Comparison of ENCODE assay signal across 33 cellular contexts in genomic region chr3:130424837-130425236, GRCh38.
"Had no signal": no experiment of that assay in that cellular context is flagged by ENCODE, and none has a peak within 500 bp of the region (broad histone marks: within the 10 kb centered on the region; RNA-seq: fewer than 3 reads in every experiment).

No MANE protein-coding gene starts in this region.

- H3K9me3 ChIP-seq: ascending aorta had no signal

- ATAC-seq: activated CD4-positive, alpha-beta T cell treated with anti-CD3 and anti-CD28 coated beads for 36 hours; activated CD4-positive, CD25-positive, alpha-beta regulatory T cell treated with anti-CD3 and anti-CD28 coated beads, Interleukin-2, amount 50 U/mL, for 24 hours; activated CD8-positive, alpha-beta T cell treated with anti-CD3 and anti-CD28 coated beads for 36 hours; activated naive CD8-positive, alpha-beta T cell treated with anti-CD3 and anti-CD28 coated beads, Interleukin-2, amount 50 U/mL, for 24 hours; WTC11 had no signal

- H3K36me3 ChIP-seq: ascending aorta, WERI-Rb-1 had no signal

- H3K4me1 ChIP-seq: ascending aorta had no signal

- H3K27ac ChIP-seq: ascending aorta, WERI-Rb-1 had no signal

- H3K9me3 Mint-ChIP-seq: activated CD4-positive, alpha-beta memory T cell treated with anti-CD3 and anti-CD28 coated beads for 36 hours; activated CD8-positive, alpha-beta T cell treated with anti-CD3 and anti-CD28 coated beads for 36 hours; activated naive CD4-positive, alpha-beta T cell treated with anti-CD3 and anti-CD28 coated beads, Interleukin-2, amount 10 ng/mL, durations not matched to agents 7 days and 5 days; activated naive CD4-positive, alpha-beta T cell treated with anti-CD3 and anti-CD28 coated beads, Interleukin-2, amount 50 U/mL, for 24 hours; activated naive CD8-positive, alpha-beta T cell treated with anti-CD3 and anti-CD28 coated beads, Interleukin-2, amount 10 ng/mL, durations not matched to agents 7 days and 5 days; activated naive CD8-positive, alpha-beta T cell treated with anti-CD3 and anti-CD28 coated beads, Interleukin-2, amount 50 U/mL, for 24 hours; activated T-cell treated with anti-CD3 and anti-CD28 coated beads, Interleukin-2, amount 50 U/mL, for 24 hours; activated T-helper 2 cell treated with anti-CD3 and anti-CD28 coated beads, Interferon-gamma antibody, Interleukin-2, Interleukin-4, amounts not matched to agents 10 μg/mL and 5 μg/mL and 100 μg/mL, durations not matched to agents 14 hours and 24 hours and 36 hours; brain; T-helper 1 cell treated with Interleukin-12 subunit alpha and Interleukin-12 subunit beta and Interleukin-4 antibody, amounts not matched to agents 30 μg/mL and 1 μg/mL, for 36 hours; T-helper 2 cell treated with Interferon-gamma antibody and Interleukin-4, amounts not matched to agents 5 μg/mL and 100 μg/mL, for 36 hours; WTC11 had no signal

- DNase-seq: activated CD4-positive, alpha-beta memory T cell treated with anti-CD3 and anti-CD28 coated beads for 36 hours; activated CD4-positive, alpha-beta T cell treated with anti-CD3 and anti-CD28 coated beads for 1 hour; activated CD4-positive, alpha-beta T cell treated with anti-CD3 and anti-CD28 coated beads for 36 hours; activated CD4-positive, alpha-beta T cell treated with anti-CD3 and anti-CD28 coated beads for 48 hours; activated CD4-positive, alpha-beta T cell treated with anti-CD3 and anti-CD28 coated beads, Interleukin-2, amount 50 U/mL, for 1 hour; activated CD4-positive, alpha-beta T cell treated with anti-CD3 and anti-CD28 coated beads, Interleukin-2, amount 50 U/mL, for 4 hours; activated CD4-positive, CD25-positive, alpha-beta regulatory T cell; activated CD8-positive, alpha-beta memory T cell treated with anti-CD3 and anti-CD28 coated beads, Interleukin-2, amount 50 U/mL, for 4 hours; activated CD8-positive, alpha-beta T cell treated with anti-CD3 and anti-CD28 coated beads for 36 hours; activated effector memory CD4-positive, alpha-beta T cell treated with Interleukin-2 at 50 U/mL for 16 hours; activated gamma-delta T cell; activated naive CD4-positive, alpha-beta T cell treated with anti-CD3 and anti-CD28 coated beads, Interleukin-2, amount 10 ng/mL, durations not matched to agents 7 days and 5 days; activated naive CD4-positive, alpha-beta T cell treated with Interleukin-2 at 50 U/mL for 16 hours; activated naive CD8-positive, alpha-beta T cell treated with anti-CD3 and anti-CD28 coated beads, Interleukin-2, amount 10 ng/mL, durations not matched to agents 7 days and 5 days; activated naive CD8-positive, alpha-beta T cell treated with anti-CD3 and anti-CD28 coated beads, Interleukin-2, amount 50 U/mL, for 24 hours; activated T-cell treated with anti-CD3 and anti-CD28 coated beads, Interleukin-2, amount 50 U/mL, for 24 hours; activated T-cell treated with anti-CD3 and anti-CD28 coated beads, Interleukin-2, amount 50 U/mL, for 48 hours; amygdala; anterior cingulate cortex; central memory CD4-positive, alpha-beta T cell; T-helper 1 cell; T-helper 2 cell; T-helper 9 cell; WERI-Rb-1 had no signal

- H3K27me3 Mint-ChIP-seq: activated CD4-positive, alpha-beta memory T cell treated with anti-CD3 and anti-CD28 coated beads for 36 hours; activated naive CD4-positive, alpha-beta T cell treated with anti-CD3 and anti-CD28 coated beads, Interleukin-2, amount 10 ng/mL, durations not matched to agents 7 days and 5 days had no signal

- H3K27ac Mint-ChIP-seq: activated CD4-positive, alpha-beta memory T cell treated with anti-CD3 and anti-CD28 coated beads for 36 hours; activated CD4-positive, alpha-beta T cell treated with anti-CD3 and anti-CD28 coated beads for 36 hours; activated CD8-positive, alpha-beta T cell treated with anti-CD3 and anti-CD28 coated beads for 36 hours; activated naive CD4-positive, alpha-beta T cell treated with anti-CD3 and anti-CD28 coated beads, Interleukin-2, amount 10 ng/mL, durations not matched to agents 7 days and 5 days; activated naive CD4-positive, alpha-beta T cell treated with anti-CD3 and anti-CD28 coated beads, Interleukin-2, amount 50 U/mL, for 24 hours; activated naive CD8-positive, alpha-beta T cell; activated naive CD8-positive, alpha-beta T cell treated with anti-CD3 and anti-CD28 coated beads, Interleukin-2, amount 10 ng/mL, durations not matched to agents 7 days and 5 days; activated naive CD8-positive, alpha-beta T cell treated with anti-CD3 and anti-CD28 coated beads, Interleukin-2, amount 50 U/mL, for 24 hours; activated T-cell treated with anti-CD3 and anti-CD28 coated beads, Interleukin-2, amount 50 U/mL, for 24 hours; activated T-helper 2 cell treated with anti-CD3 and anti-CD28 coated beads, Interferon-gamma antibody, Interleukin-2, Interleukin-4, amounts not matched to agents 10 μg/mL and 5 μg/mL and 100 μg/mL, durations not matched to agents 14 hours and 24 hours and 36 hours; brain; T-helper 1 cell treated with Interleukin-12 subunit alpha and Interleukin-12 subunit beta and Interleukin-4 antibody, amounts not matched to agents 30 μg/mL and 1 μg/mL, for 36 hours; T-helper 2 cell treated with Interferon-gamma antibody and Interleukin-4, amounts not matched to agents 5 μg/mL and 100 μg/mL, for 36 hours; WTC11 had no signal

- H3K36me3 Mint-ChIP-seq: activated CD4-positive, alpha-beta memory T cell treated with anti-CD3 and anti-CD28 coated beads for 36 hours; activated naive CD4-positive, alpha-beta T cell treated with anti-CD3 and anti-CD28 coated beads, Interleukin-2, amount 10 ng/mL, durations not matched to agents 7 days and 5 days; activated naive CD4-positive, alpha-beta T cell treated with anti-CD3 and anti-CD28 coated beads, Interleukin-2, amount 50 U/mL, for 24 hours; activated naive CD8-positive, alpha-beta T cell; activated naive CD8-positive, alpha-beta T cell treated with anti-CD3 and anti-CD28 coated beads, Interleukin-2, amount 10 ng/mL, durations not matched to agents 7 days and 5 days; brain; WTC11 had no signal

- H3K27me3 ChIP-seq: ascending aorta had no signal

- H3K4me1 Mint-ChIP-seq: activated CD4-positive, alpha-beta T cell treated with anti-CD3 and anti-CD28 coated beads for 36 hours; activated naive CD4-positive, alpha-beta T cell treated with anti-CD3 and anti-CD28 coated beads, Interleukin-2, amount 10 ng/mL, durations not matched to agents 7 days and 5 days; activated naive CD4-positive, alpha-beta T cell treated with anti-CD3 and anti-CD28 coated beads, Interleukin-2, amount 50 U/mL, for 24 hours; activated naive CD8-positive, alpha-beta T cell treated with anti-CD3 and anti-CD28 coated beads, Interleukin-2, amount 10 ng/mL, durations not matched to agents 7 days and 5 days; activated naive CD8-positive, alpha-beta T cell treated with anti-CD3 and anti-CD28 coated beads, Interleukin-2, amount 50 U/mL, for 24 hours; brain had no signal

- H3K4me3 Mint-ChIP-seq: activated CD4-positive, alpha-beta memory T cell treated with anti-CD3 and anti-CD28 coated beads for 36 hours; activated CD4-positive, alpha-beta T cell treated with anti-CD3 and anti-CD28 coated beads for 36 hours; activated CD8-positive, alpha-beta T cell treated with anti-CD3 and anti-CD28 coated beads for 36 hours; activated naive CD4-positive, alpha-beta T cell treated with anti-CD3 and anti-CD28 coated beads, Interleukin-2, amount 10 ng/mL, durations not matched to agents 7 days and 5 days; activated naive CD4-positive, alpha-beta T cell treated with anti-CD3 and anti-CD28 coated beads, Interleukin-2, amount 50 U/mL, for 24 hours; activated naive CD8-positive, alpha-beta T cell; activated naive CD8-positive, alpha-beta T cell treated with anti-CD3 and anti-CD28 coated beads, Interleukin-2, amount 10 ng/mL, durations not matched to agents 7 days and 5 days; activated naive CD8-positive, alpha-beta T cell treated with anti-CD3 and anti-CD28 coated beads, Interleukin-2, amount 50 U/mL, for 24 hours; activated T-cell treated with anti-CD3 and anti-CD28 coated beads, Interleukin-2, amount 50 U/mL, for 24 hours; brain; T-helper 1 cell treated with Interleukin-12 subunit alpha and Interleukin-12 subunit beta and Interleukin-4 antibody, amounts not matched to agents 30 μg/mL and 1 μg/mL, for 36 hours; T-helper 2 cell treated with Interferon-gamma antibody and Interleukin-4, amounts not matched to agents 5 μg/mL and 100 μg/mL, for 36 hours; WTC11 had no signal

- H3K4me3 ChIP-seq: ascending aorta had no signal
